10 cellular contexts compared by ENCODE assay signal in the genomic region with DNA sequence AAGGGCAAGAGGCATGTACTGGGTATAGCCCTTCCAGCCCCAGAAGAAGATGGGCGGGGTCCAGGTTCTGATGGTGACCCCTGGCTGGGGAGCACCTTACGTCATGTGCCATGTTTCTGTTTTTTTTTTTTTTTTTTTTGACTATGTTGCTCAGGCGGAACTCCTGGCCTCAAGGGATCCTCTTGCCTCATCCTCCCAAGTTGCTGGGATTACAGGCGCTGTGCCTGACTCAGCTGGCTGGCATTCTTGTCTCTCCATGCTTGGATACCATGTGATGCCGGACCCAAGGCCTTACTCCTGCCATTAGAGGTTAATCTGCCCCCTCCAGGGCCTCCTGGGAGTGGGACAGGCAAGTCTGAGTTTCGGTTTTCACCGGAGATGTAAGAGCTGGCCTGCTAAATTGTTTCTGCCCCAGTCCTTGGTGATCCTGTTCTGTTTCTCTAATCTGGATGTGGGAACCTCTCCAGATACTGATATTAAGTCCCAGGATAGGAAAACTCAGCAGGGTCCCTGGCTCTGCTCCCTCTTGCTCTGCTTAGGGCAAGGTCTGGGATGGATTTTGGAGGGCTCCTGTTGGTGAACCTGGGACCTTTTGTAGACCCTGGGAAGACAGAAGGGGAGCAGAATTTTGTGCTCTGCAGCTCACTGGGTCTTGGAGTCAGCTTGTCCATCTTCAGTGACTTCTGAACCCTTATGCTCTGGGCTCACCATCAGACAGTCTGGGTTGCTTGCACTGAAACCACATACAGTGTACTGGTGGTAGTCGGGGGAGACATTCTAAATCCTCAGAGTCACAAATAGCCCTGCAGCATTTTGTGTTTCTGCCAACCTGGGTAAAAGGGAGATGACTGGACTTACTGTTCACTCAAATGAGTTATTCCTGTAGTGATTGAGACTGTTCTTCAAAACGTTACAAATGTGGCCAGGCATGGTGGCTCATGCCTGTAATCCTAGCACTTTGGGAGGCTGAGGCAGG. TPM values are rescaled to one million over a fixed set of nuclear protein-coding genes. Genes with fewer than 3 reads are reported as not detected.
A peak's percentile ranks its signal among the peaks of the same experiment; 100 is the strongest.
DNase-seq lines count a peak whose midpoint lies in the region; ATAC-seq and TF ChIP-seq lines count a peak whose summit lies in the region.
"Had no signal": no experiment of that assay in that cellular context is flagged by ENCODE, and none has a peak within 500 bp of the region (broad histone marks: within the 10 kb centered on the region; RNA-seq: fewer than 3 reads in every experiment).

No MANE protein-coding gene starts in this region.

- TF ChIP-seq CTCF in gastroesophageal sphincter (IDR thresholded peaks at IDR 0.05) (no peak), retinal pigment epithelial cell (conservative IDR thresholded peaks at IDR 0.05; ENCODE audit: low read depth, low read length) (peak; percentile 24)

- H3K9me3 ChIP-seq in SK-N-MC (ENCODE audit: low read depth, low read length) (no peaks in the 10 kb centered on the region), gastroesophageal sphincter (no peaks in the 10 kb centered on the region)

- no peak for TF ChIP-seq POLR2A in gastroesophageal sphincter (IDR thresholded peaks at IDR 0.05)

- no peak for TF ChIP-seq EP300 in gastroesophageal sphincter (IDR thresholded peaks at IDR 0.05)

- no peak overlapping the region for H3K9ac ChIP-seq in SK-N-MC (ENCODE audit: insufficient read length)

- H3K36me3 ChIP-seq in SK-N-MC (ENCODE audit: insufficient read depth, low read length) (no peaks in the 10 kb centered on the region), gastroesophageal sphincter (no peaks in the 10 kb centered on the region)

- H3K27ac ChIP-seq in SK-N-MC (peak overlapping the region; percentile 77), gastroesophageal sphincter (peak overlapping the region in 3 of 4 donors; percentile 44 to 54 (median 52)), caudate nucleus (ENCODE audit: low read depth, low read length) (no peak overlapping the region)

- DNase-seq in ELR (ENCODE audit: low read depth), result peak; percentile 98
- DNase-seq in SK-N-MC (ENCODE audit: low read depth, low spot score), result no peak
- peak; percentile 98 for DNase-seq in retinal pigment epithelial cell (ENCODE audit: low read depth)
- DNase-seq in caudate nucleus (lab: John Stamatoyannopoulos, UW), result no peak
- DNase-seq in NCI-H1436 (lab: John Stamatoyannopoulos, UW), result no peak
- DNase-seq: KBM-7, midbrain had no signal

- 20 to 31% methylated on average over 1 to 9 of the region's 9 CpGs for WGBS in gastroesophageal sphincter (ENCODE audit: low coverage in 1 of 2), 2 donors

- H3K4me3 ChIP-seq in SK-N-MC, result no peak overlapping the region
- no peak overlapping the region for H3K4me3 ChIP-seq in gastroesophageal sphincter
- peak overlapping the region; percentile 2 for H3K4me3 ChIP-seq in retinal pigment epithelial cell (ENCODE audit: low read length)

- H3K27me3 ChIP-seq in gastroesophageal sphincter, result no peaks in the 10 kb centered on the region

- peaks cover 0 to 26% (median 12%) of the 10 kb centered on the region in 3 donors for H3K4me1 ChIP-seq in gastroesophageal sphincter

- ATAC-seq in gastroesophageal sphincter, result peak; percentile 90
- ATAC-seq in HG02623 (IDR thresholded peaks at IDR 0.05; ENCODE audit: unreplicated experiment), result no peak
- no peak for ATAC-seq in GM18520 (IDR thresholded peaks at IDR 0.05; ENCODE audit: unreplicated experiment)

RNA-seq across cellular contexts. Expression of gene PTK7, which starts 45.1 kb away (rescaled TPM):
- 10 to 100 TPM in 1 of 4 donors, 1 to 10 TPM in 3; 2.0 to 11.6 (median 7.7) TPM for total RNA-seq in gastroesophageal sphincter

RNA-seq across cellular contexts. Expression of gene SRF, which starts 49.8 kb away (rescaled TPM):
- total RNA-seq in gastroesophageal sphincter, result 100 to 1,000 TPM in 3 of 4 donors, 10 to 100 TPM in 1; 92.6 to 192 (median 117) TPM

Comparison
In these comparisons a context has a peak if more than half of its experiments do, and no peak if none do; other contexts are left out.
1. DNase-seq: peak in ELR (single experiment) and retinal pigment epithelial cell (single experiment); none in SK-N-MC (single experiment), caudate nucleus (0 of 61) and NCI-H1436 (single experiment).